22 cellular contexts compared by ENCODE assay signal in the genomic region with DNA sequence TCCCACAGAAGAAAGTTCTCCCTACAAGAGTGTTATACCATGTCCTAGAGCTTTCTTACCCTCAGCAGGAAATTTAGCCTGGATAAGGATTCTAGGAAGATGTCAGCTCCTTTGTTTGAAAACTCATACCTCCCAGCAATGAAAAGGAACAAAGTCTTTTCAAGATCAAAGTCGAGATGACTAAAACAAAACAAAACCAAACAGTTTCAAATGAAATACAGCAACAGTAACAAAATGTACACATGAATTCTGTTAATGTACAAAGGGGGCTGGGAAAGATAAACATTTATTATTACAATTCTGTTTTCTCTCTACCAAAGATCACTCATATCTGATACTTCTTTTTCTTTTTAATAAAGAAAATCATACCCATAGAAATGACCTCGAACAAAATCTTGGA. TPM values are rescaled to one million over a fixed set of nuclear protein-coding genes. Genes with fewer than 3 reads are reported as not detected.
A peak's percentile ranks its signal among the peaks of the same experiment; 100 is the strongest.
DNase-seq lines count a peak whose midpoint lies in the region; ATAC-seq and TF ChIP-seq lines count a peak whose summit lies in the region.
"Had no signal": no experiment of that assay in that cellular context is flagged by ENCODE, and none has a peak within 500 bp of the region (broad histone marks: within the 10 kb centered on the region; RNA-seq: fewer than 3 reads in every experiment).

No MANE protein-coding gene starts in this region.

- DNase-seq in MCF 10A (ENCODE audit: unreplicated experiment) = no peak
- DNase-seq in mammary epithelial cell = no peak
- DNase-seq in neuronal stem cell (ENCODE audit: low spot score) = no peak
- peak; percentile 17 for DNase-seq in smooth muscle cell of the brain vasculature (ENCODE audit: low read depth, low spot score)
- DNase-seq in stimulated activated naive B cell treated with anti-CD40 and anti-IgM and Interleukin-4, amounts not matched to agents 10 μg/mL and 1 μg/mL and 100 μg/mL, for 72 hours = no peak
- DNase-seq: ACHN; AML-193; BE2C; CD4-positive, alpha-beta T cell; CD8-positive, alpha-beta memory T cell; DMS 273 treated with DMSO at 0.1 percent for 48 hours; DMS79; EL; GDM1; GOT3; HFFc6 had no signal

- H4K8ac ChIP-seq in neuronal stem cell (ENCODE audit: low read depth, low read length) = no peak overlapping the region

- POLR2A ChIA-PET in MCF 10A (lab: Yijun Ruan, JAX) = no interaction called here

- no peak for ATAC-seq in stimulated activated naive B cell treated with anti-CD40 and anti-IgM and Interleukin-4, amounts not matched to agents 10 μg/mL and 1 μg/mL and 100 μg/mL, for 72 hours (replicated peaks)
- ATAC-seq in GM21723 (IDR thresholded peaks at IDR 0.05; ENCODE audit: unreplicated experiment) = no peak
- ATAC-seq: GM12878 had no signal

- no peak overlapping the region for H3K4me3 Mint-ChIP-seq in MCF 10A (ENCODE audit: unreplicated experiment)
- H3K4me3 Mint-ChIP-seq in stimulated activated naive B cell treated with anti-CD40 and anti-IgM and Interleukin-4, amounts not matched to agents 10 μg/mL and 1 μg/mL and 100 μg/mL, for 72 hours = no peak overlapping the region
- H3K4me3 Mint-ChIP-seq: CD14-positive monocyte; CD4-positive, alpha-beta T cell; CD8-positive, alpha-beta memory T cell; HFFc6 had no signal

- H3K9me3 Mint-ChIP-seq in MCF 10A (ENCODE audit: unreplicated experiment) = no peaks in the 10 kb centered on the region
- no peaks in the 10 kb centered on the region for H3K9me3 Mint-ChIP-seq in stimulated activated naive B cell treated with anti-CD40 and anti-IgM and Interleukin-4, amounts not matched to agents 10 μg/mL and 1 μg/mL and 100 μg/mL, for 72 hours
- H3K9me3 Mint-ChIP-seq: CD4-positive, alpha-beta T cell; HFFc6 had no signal

- H3K36me3 ChIP-seq in mammary epithelial cell (ENCODE audit: insufficient read depth, low read length) (no peaks in the 10 kb centered on the region), neuronal stem cell (replicated peaks in 1 of 2; ENCODE audit: control insufficient read depth in 2 of 2, insufficient read depth in 2 of 2, low read length in 2 of 2) (no peaks in the 10 kb centered on the region)
- H3K36me3 ChIP-seq: BE2C; BLaER1 treated with 17β-estradiol and CSF1 and Interleukin-3, amounts not matched to agents 10 nM and 100 nM; HAP-1 had no signal

- intact Hi-C loops in MCF 10A (cut with micrococcal nuclease) = no loop called here
- intact Hi-C loops in mammary epithelial cell (cut with micrococcal nuclease) = no loop called here

- no peak overlapping the region for H4K91ac ChIP-seq in neuronal stem cell (ENCODE audit: low read depth, low read length, poor library complexity)

- H3K27ac Mint-ChIP-seq in MCF 10A (ENCODE audit: low read depth, unreplicated experiment) = peak overlapping the region; percentile 59
- H3K27ac Mint-ChIP-seq in stimulated activated naive B cell treated with anti-CD40 and anti-IgM and Interleukin-4, amounts not matched to agents 10 μg/mL and 1 μg/mL and 100 μg/mL, for 72 hours = no peak overlapping the region
- H3K27ac Mint-ChIP-seq: CD14-positive monocyte; CD4-positive, alpha-beta T cell; CD8-positive, alpha-beta memory T cell; HFFc6 had no signal

- H3K14ac ChIP-seq in neuronal stem cell (ENCODE audit: low read length) = no peak overlapping the region

- no peaks in the 10 kb centered on the region for H3K79me1 ChIP-seq in neuronal stem cell (ENCODE audit: low read depth, low read length)

- no peak overlapping the region for H3K27ac ChIP-seq in mammary epithelial cell (ENCODE audit: insufficient read depth, low read depth, low read length)
- no peak overlapping the region for H3K27ac ChIP-seq in neuronal stem cell (replicated peaks; ENCODE audit: low read length)
- H3K27ac ChIP-seq: 22Rv1; BLaER1 treated with 17β-estradiol and CSF1 and Interleukin-3, amounts not matched to agents 10 nM and 100 nM had no signal

- H3K18ac ChIP-seq in neuronal stem cell (ENCODE audit: low read length) = no peak overlapping the region

- H3K4me1 ChIP-seq in mammary epithelial cell (ENCODE audit: insufficient read depth, low read length) = no peaks in the 10 kb centered on the region
- H3K4me1 ChIP-seq in neuronal stem cell (ENCODE audit: control insufficient read depth in 2 of 2, insufficient read depth in 1 of 2, low read depth in 1 of 2, low read length in 2 of 2) = no peaks in the 10 kb centered on the region
- H3K4me1 ChIP-seq: BE2C; BLaER1 treated with 17β-estradiol and CSF1 and Interleukin-3, amounts not matched to agents 10 nM and 100 nM; HAP-1 had no signal

- no peak overlapping the region for H2BK15ac ChIP-seq in neuronal stem cell (ENCODE audit: low read length)

- H4K20me1 ChIP-seq in mammary epithelial cell (ENCODE audit: insufficient read depth, low read length) = no peaks in the 10 kb centered on the region
- H4K20me1 ChIP-seq: BLaER1 treated with 17β-estradiol and CSF1 and Interleukin-3, amounts not matched to agents 10 nM and 100 nM had no signal

- TF ChIP-seq CTCF in MCF 10A (IDR thresholded peaks at IDR 0.05; ENCODE audit: unreplicated experiment) (no peak), mammary epithelial cell (conservative IDR thresholded peaks at IDR 0.05 in 1 of 2, IDR thresholded peaks at IDR 0.05 in 1 of 2; ENCODE audit: extremely low read depth in 1 of 2, insufficient read depth in 1 of 2, low read depth in 1 of 2, low read length in 2 of 2) (no peak)

- in situ Hi-C loops in mammary epithelial cell (cut with MboI; ENCODE audit: low sequenced_read_pairs in 2 of 2) = no loop called here

- BruUV-seq in MCF 10A (replicated peaks; lab: Mats Ljungman, UMichigan) (no TSS peak), mammary epithelial cell (replicated peaks; lab: Mats Ljungman, UMichigan) (no TSS peak)

- no peak overlapping the region for H3K9ac ChIP-seq in mammary epithelial cell (ENCODE audit: insufficient read depth, low read length)
- H3K9ac ChIP-seq in neuronal stem cell (ENCODE audit: low read depth, low read length, poor library complexity) = no peak overlapping the region
- H3K9ac ChIP-seq: BLaER1 treated with 17β-estradiol and CSF1 and Interleukin-3, amounts not matched to agents 10 nM and 100 nM had no signal

- dilution Hi-C loops in mammary epithelial cell (cut with HindIII; ENCODE audit: low sequenced_read_pairs) = no loop called here

- H3K9me3 ChIP-seq in mammary epithelial cell (replicated peaks; ENCODE audit: insufficient read depth, low read length) = no peaks in the 10 kb centered on the region
- no peaks in the 10 kb centered on the region for H3K9me3 ChIP-seq in neuronal stem cell (replicated peaks in 1 of 2; ENCODE audit: control insufficient read depth in 2 of 2, insufficient read depth in 1 of 2, low read depth in 1 of 2, low read length in 2 of 2)
- H3K9me3 ChIP-seq: BE2C; BLaER1 treated with 17β-estradiol and CSF1 and Interleukin-3, amounts not matched to agents 10 nM and 100 nM; HAP-1 had no signal

- H3K36me3 Mint-ChIP-seq in MCF 10A (ENCODE audit: insufficient read depth, unreplicated experiment) = no peaks in the 10 kb centered on the region
- no peaks in the 10 kb centered on the region for H3K36me3 Mint-ChIP-seq in stimulated activated naive B cell treated with anti-CD40 and anti-IgM and Interleukin-4, amounts not matched to agents 10 μg/mL and 1 μg/mL and 100 μg/mL, for 72 hours
- H3K36me3 Mint-ChIP-seq: CD14-positive monocyte had no signal

- no peak overlapping the region for H2AK5ac ChIP-seq in neuronal stem cell (ENCODE audit: low read depth, low read length)

- CTCF ChIA-PET in MCF 10A (lab: Yijun Ruan, JAX) = interaction anchor here (0.7 to 1.2 kb wide), 2 partner anchors 18 to 117 kb away, joined by 3 to 4 read pairs; no protein-coding TSS in a partner anchor
- CTCF ChIA-PET in mammary epithelial cell (lab: Charles Lee; ENCODE audit: low non-redundant PET) = no interaction called here

- H3K4me3 ChIP-seq in mammary epithelial cell (replicated peaks in 1 of 3; ENCODE audit: insufficient read depth in 1 of 3, low read depth in 2 of 3, low read length in 3 of 3) (no peak overlapping the region), neuronal stem cell (ENCODE audit: low read length in 2 of 2) (no peak overlapping the region)
- H3K4me3 ChIP-seq: BLaER1 treated with 17β-estradiol and CSF1 and Interleukin-3, amounts not matched to agents 10 nM and 100 nM; GM12878; HAP-1 had no signal

- H3K27me3 Mint-ChIP-seq in MCF 10A (ENCODE audit: insufficient read depth, unreplicated experiment) = no peaks in the 10 kb centered on the region
- H3K27me3 Mint-ChIP-seq in stimulated activated naive B cell treated with anti-CD40 and anti-IgM and Interleukin-4, amounts not matched to agents 10 μg/mL and 1 μg/mL and 100 μg/mL, for 72 hours = peaks cover 4 to 18% of the 10 kb centered on the region in 2 donors
- H3K27me3 Mint-ChIP-seq: CD4-positive, alpha-beta T cell had no signal

- no peak overlapping the region for H2BK12ac ChIP-seq in neuronal stem cell (ENCODE audit: low read length)

- no peak overlapping the region for H3K4ac ChIP-seq in neuronal stem cell (ENCODE audit: low read length)

- 61% methylated on average over 2 of the region's 2 CpGs for WGBS in mammary epithelial cell (ENCODE audit: low coverage, missing lambda C conversion rate)
- WGBS in neuronal stem cell (ENCODE audit: extremely low coverage in 2 of 2, insufficient read length in 2 of 2, insufficient replicate concordance in 1 of 2), 2 donors = no CpG with 5 or more reads among the region's 2 CpGs

- peaks cover 15% of the 10 kb centered on the region for H3K4me1 Mint-ChIP-seq in MCF 10A (ENCODE audit: insufficient read depth, unreplicated experiment)
- H3K4me1 Mint-ChIP-seq in stimulated activated naive B cell treated with anti-CD40 and anti-IgM and Interleukin-4, amounts not matched to agents 10 μg/mL and 1 μg/mL and 100 μg/mL, for 72 hours = no peaks in the 10 kb centered on the region
- H3K4me1 Mint-ChIP-seq: CD14-positive monocyte; CD8-positive, alpha-beta memory T cell had no signal

- H3K79me2 ChIP-seq in mammary epithelial cell (ENCODE audit: insufficient read depth, low read length) = no peaks in the 10 kb centered on the region

- H2BK5ac ChIP-seq in neuronal stem cell (ENCODE audit: low read length) = no peak overlapping the region

- no peak overlapping the region for H3K23ac ChIP-seq in neuronal stem cell (ENCODE audit: low read depth, low read length, poor library complexity)

- H3K4me2 ChIP-seq in mammary epithelial cell (ENCODE audit: insufficient read depth, low read depth, low read length) (no peak overlapping the region), neuronal stem cell (ENCODE audit: insufficient read depth, low read length, poor library complexity, severe bottlenecking) (no peak overlapping the region)
- H3K4me2 ChIP-seq: BLaER1 treated with 17β-estradiol and CSF1 and Interleukin-3, amounts not matched to agents 10 nM and 100 nM had no signal

- H2BK120ac ChIP-seq in neuronal stem cell (ENCODE audit: low read depth, low read length) = no peak overlapping the region

- H3K27me3 ChIP-seq in mammary epithelial cell (ENCODE audit: insufficient read depth, low read length) (no peaks in the 10 kb centered on the region), neuronal stem cell (ENCODE audit: control insufficient read depth in 3 of 3, insufficient read depth in 3 of 3, low read depth in 1 of 3, low read length in 3 of 3) (no peaks in the 10 kb centered on the region)
- H3K27me3 ChIP-seq: BLaER1 treated with 17β-estradiol and CSF1 and Interleukin-3, amounts not matched to agents 10 nM and 100 nM had no signal

- H2AFZ ChIP-seq in mammary epithelial cell (ENCODE audit: low read depth, low read length) (no peak overlapping the region), neuronal stem cell (ENCODE audit: low read length) (peak overlapping the region; percentile 8)

RNA-seq across cellular contexts. Expression of a gene that starts 36.8 kb away (rescaled TPM):
- total RNA-seq in MCF 10A (2022) (154 and 203 TPM in 2 replicates), mammary epithelial cell (under 1 TPM; 0.50 to 0.82 TPM)
- 0.15 TPM for polyA plus RNA-seq in mammary epithelial cell
- not detected for polyA minus RNA-seq in mammary epithelial cell
- polyA plus RNA-seq in neuronal stem cell (2013, experiment 1 of 2) = 0.61 TPM
- 0.29 TPM for polyA plus RNA-seq in neuronal stem cell (2013, experiment 2 of 2)
- total RNA-seq: CD4-positive, alpha-beta T cell; GM12878; HFFc6 had no signal
- polyA plus RNA-seq: CD8-positive, alpha-beta memory T cell had no signal

RNA-seq across cellular contexts. Expression of a gene that starts 41.8 kb away (rescaled TPM):
- total RNA-seq in MCF 10A (2022) (0.29 and 0.47 TPM in 2 replicates), mammary epithelial cell (not detected)
- polyA plus RNA-seq in mammary epithelial cell = not detected
- not detected for polyA minus RNA-seq in mammary epithelial cell
- polyA plus RNA-seq in neuronal stem cell (2013, experiment 1 of 2) = not detected
- polyA plus RNA-seq in neuronal stem cell (2013, experiment 2 of 2) = not detected
- total RNA-seq: CD8-positive, alpha-beta memory T cell; GM12878; HFFc6 had no signal
- polyA plus RNA-seq: CD14-positive monocyte; CD8-positive, alpha-beta memory T cell; GM12878 had no signal

Comparison
In these comparisons a context has a peak if more than half of its experiments do, and no peak if none do; other contexts are left out.
1. RNA of a gene that starts 36.8 kb away (total RNA-seq): 154 to 203 TPM in MCF 10A; 0.50 to 0.82 TPM in mammary epithelial cell; every median in the first group is over 10 times any median in the second.